In genomic region chrX:22325091-22325490, GRCh38 we compare ENCODE assay signal across 24 cellular contexts. TPM values are rescaled to one million over a fixed set of nuclear protein-coding genes. Genes with fewer than 3 reads are reported as not detected.
A peak's percentile ranks its signal among the peaks of the same experiment; 100 is the strongest.
DNase-seq lines count a peak whose midpoint lies in the region; TF ChIP-seq lines count a peak whose summit lies in the region.
"Had no signal": no experiment of that assay in that cellular context is flagged by ENCODE, and none has a peak within 500 bp of the region (broad histone marks: within the 10 kb centered on the region; RNA-seq: fewer than 3 reads in every experiment).

No MANE protein-coding gene starts in this region.

- H2AK5ac ChIP-seq in trophoblast cell (ENCODE audit: low read length), result no peak overlapping the region

- H2BK12ac ChIP-seq in trophoblast cell (ENCODE audit: low read length), result no peak overlapping the region

- no peak overlapping the region for H3K9ac ChIP-seq in adipocyte (ENCODE audit: low read length)
- peak overlapping the region; percentile 38 for H3K9ac ChIP-seq in skeletal muscle satellite cell (ENCODE audit: low read depth, low read length)
- H3K9ac ChIP-seq in trophoblast cell (ENCODE audit: low read length), result no peak overlapping the region

- H3K18ac ChIP-seq in trophoblast cell (ENCODE audit: low read length), result no peak overlapping the region

- no peak overlapping the region for H2AFZ ChIP-seq in trophoblast cell (ENCODE audit: insufficient read depth, low read length, poor library complexity)

- in situ Hi-C loops in KBM-7 (cut with MboI; ENCODE audit: low pct_unique_long_range_greater_than_20kb, low sequenced_read_pairs), result no loop called here

- no peak overlapping the region for H2BK120ac ChIP-seq in trophoblast cell (ENCODE audit: insufficient read depth, low read length, poor library complexity)

- H3K27me3 ChIP-seq in adipocyte (replicated peaks; ENCODE audit: control insufficient read depth, insufficient read depth, low read length), result peaks cover 13% of the 10 kb centered on the region
- no peaks in the 10 kb centered on the region for H3K27me3 ChIP-seq in skeletal muscle satellite cell (ENCODE audit: control insufficient read depth, insufficient read depth, low read length)
- no peaks in the 10 kb centered on the region for H3K27me3 ChIP-seq in BE2C
- H3K27me3 ChIP-seq in trophoblast cell (ENCODE audit: insufficient read depth, low read length), result no peaks in the 10 kb centered on the region
- H3K27me3 ChIP-seq: heart right ventricle, SJCRH30 had no signal

- H3K9me3 ChIP-seq in adipocyte (ENCODE audit: control insufficient read depth, low read length) (no peaks in the 10 kb centered on the region), skeletal muscle satellite cell (replicated peaks; ENCODE audit: low read length) (no peaks in the 10 kb centered on the region), BE2C (no peaks in the 10 kb centered on the region), trophoblast cell (ENCODE audit: insufficient read depth, low read depth, low read length) (no peaks in the 10 kb centered on the region)
- H3K9me3 ChIP-seq: heart right ventricle, SJCRH30, thoracic aorta had no signal

- no peaks in the 10 kb centered on the region for H3K79me1 ChIP-seq in trophoblast cell (ENCODE audit: low read length)

- DNase-seq in KBM-7 (peak; percentile 4), adipocyte (ENCODE audit: low read depth) (peak; percentile 22), fibroblast of the conjunctiva (ENCODE audit: low read depth) (peak; percentile 16), BE2C (no peak), iPS-NIHi7 (ENCODE audit: extremely low spot score) (no peak), trophoblast cell (no peak)
- DNase-seq: activated CD4-positive, CD25-positive, alpha-beta regulatory T cell; activated CD8-positive, alpha-beta memory T cell treated with anti-CD3 and anti-CD28 coated beads for 24 hours; activated T-cell treated with anti-CD3 and anti-CD28 coated beads, Interleukin-2, amount 50 U/mL, for 72 hours; H7; heart right ventricle; immature natural killer cell; left ventricle myocardium superior; MM.1S; NCI-H1694; NCI-H82; occipital lobe; stimulated activated naive B cell treated with anti-CD40 and anti-IgM and Interleukin-4, amounts not matched to agents 10 μg/mL and 1 μg/mL and 100 μg/mL, for 72 hours had no signal

- H4K91ac ChIP-seq in trophoblast cell (ENCODE audit: low read depth, low read length), result no peak overlapping the region

- no peaks in the 10 kb centered on the region for H3K36me3 ChIP-seq in adipocyte (ENCODE audit: control insufficient read depth, insufficient read depth, low read length, severe bottlenecking)
- H3K36me3 ChIP-seq in skeletal muscle satellite cell (ENCODE audit: insufficient read depth, low read length), result no peaks in the 10 kb centered on the region
- no peaks in the 10 kb centered on the region for H3K36me3 ChIP-seq in BE2C
- H3K36me3 ChIP-seq in trophoblast cell (ENCODE audit: control insufficient read depth in 1 of 2, insufficient read depth in 2 of 2, low read length in 2 of 2), result no peaks in the 10 kb centered on the region
- H3K36me3 ChIP-seq: heart right ventricle, SJCRH30, thoracic aorta had no signal

- H3K79me2 ChIP-seq in trophoblast cell (ENCODE audit: control insufficient read depth, insufficient read depth, low read length, poor library complexity), result no peaks in the 10 kb centered on the region

- H3K4me1 ChIP-seq in adipocyte (ENCODE audit: control insufficient read depth, insufficient read depth, low read length) (no peaks in the 10 kb centered on the region), skeletal muscle satellite cell (ENCODE audit: control insufficient read depth, insufficient read depth, low read length) (peaks cover 26% of the 10 kb centered on the region), BE2C (no peaks in the 10 kb centered on the region), trophoblast cell (ENCODE audit: control insufficient read depth in 1 of 2, insufficient read depth in 2 of 2, low read length in 2 of 2) (no peaks in the 10 kb centered on the region)
- H3K4me1 ChIP-seq: heart right ventricle had no signal

- no peak overlapping the region for H4K8ac ChIP-seq in trophoblast cell (ENCODE audit: low read depth, low read length)

- no peak overlapping the region for H3K14ac ChIP-seq in trophoblast cell (ENCODE audit: low read length)

- no peak overlapping the region for H3K27ac ChIP-seq in trophoblast cell (ENCODE audit: low read depth, low read length)
- H3K27ac ChIP-seq: heart right ventricle, SJCRH30, thoracic aorta had no signal

- H3K4me2 ChIP-seq in skeletal muscle satellite cell (ENCODE audit: low read length) (peak overlapping the region; percentile 34), trophoblast cell (ENCODE audit: low read length) (no peak overlapping the region)

- H3K4ac ChIP-seq in trophoblast cell (ENCODE audit: low read depth, low read length), result no peak overlapping the region

- no peak overlapping the region for H2BK5ac ChIP-seq in trophoblast cell (ENCODE audit: low read depth, low read length, poor library complexity)

- no peak for TF ChIP-seq CTCF in BE2C (IDR thresholded peaks at IDR 0.05; ENCODE audit: low read depth, low read length)

- H3K4me3 ChIP-seq in adipocyte (ENCODE audit: low read length), result no peak overlapping the region
- H3K4me3 ChIP-seq in skeletal muscle satellite cell (ENCODE audit: low read length), result peak overlapping the region; percentile 14
- no peak overlapping the region for H3K4me3 ChIP-seq in BE2C (ENCODE audit: low read depth, low read length)
- no peak overlapping the region for H3K4me3 ChIP-seq in trophoblast cell (ENCODE audit: low read depth, low read length)
- H3K4me3 ChIP-seq: GM12878, heart right ventricle, SJCRH30, thoracic aorta had no signal

- WGBS in trophoblast cell (ENCODE audit: extremely low coverage, insufficient coverage, insufficient read length), result no CpG with 5 or more reads among the region's 2 CpGs

- no peak overlapping the region for H3K23ac ChIP-seq in trophoblast cell (ENCODE audit: low read length)

- no peak overlapping the region for H4K12ac ChIP-seq in trophoblast cell (ENCODE audit: low read depth, low read length)

RNA-seq across cellular contexts. Expression of gene CBLL2, which starts 52.4 kb away (rescaled TPM):
- total RNA-seq in skeletal muscle satellite cell (2012; rRNA removed), result not detected in 2 replicates
- not detected for polyA plus RNA-seq in BE2C (2012; ENCODE audit: insufficient read depth, insufficient read length, low read depth)
- not detected in 2 replicates for polyA plus RNA-seq in trophoblast cell (2013)
- total RNA-seq: activated T-cell treated with anti-CD3 and anti-CD28 coated beads, Interleukin-2, amount 50 U/mL, for 72 hours; H7; heart right ventricle; left ventricle myocardium superior; occipital lobe; SJCRH30; thoracic aorta had no signal
- polyA plus RNA-seq: BJ, esophagus, heart right ventricle, immature natural killer cell had no signal

Comparison
In these comparisons a context has a peak if more than half of its experiments do, and no peak if none do; other contexts are left out.
1. DNase-seq: peak in KBM-7 (single experiment), adipocyte (single experiment) and fibroblast of the conjunctiva (single experiment); none in BE2C (single experiment), iPS-NIHi7 (single experiment) and trophoblast cell (0 of 2).